8 cellular contexts compared by ENCODE assay signal in the genomic region with DNA sequence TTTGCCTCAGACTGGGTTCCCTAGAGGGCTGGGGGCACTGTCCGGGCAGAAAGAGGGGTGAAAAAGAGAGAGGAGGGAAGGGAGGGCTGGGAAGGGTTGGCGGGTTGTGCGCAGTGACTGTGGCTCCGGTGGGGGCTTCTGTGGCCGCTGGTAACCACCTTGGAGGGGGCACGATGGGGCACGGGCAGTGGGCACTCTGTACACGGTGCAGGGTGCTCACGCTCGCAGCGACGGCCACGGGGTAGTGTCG. TPM values are rescaled to one million over a fixed set of nuclear protein-coding genes. Genes with fewer than 3 reads are reported as not detected.
DNase-seq lines count a peak whose midpoint lies in the region; ATAC-seq, FAIRE-seq and TF ChIP-seq lines count a peak whose summit lies in the region.

No MANE protein-coding gene starts in this region.

- peaks cover 40% of the 10 kb centered on the region for H3K4me1 Mint-ChIP-seq in Calu3 (ENCODE audit: low read depth, unreplicated experiment)
- peaks cover 17% of the 10 kb centered on the region for H3K4me1 Mint-ChIP-seq in activated naive CD8-positive, alpha-beta T cell (ENCODE audit: low read depth)

- H3K36me3 Mint-ChIP-seq in Calu3 (ENCODE audit: insufficient read depth, unreplicated experiment): peaks cover 31% of the 10 kb centered on the region
- no peaks in the 10 kb centered on the region for H3K36me3 Mint-ChIP-seq in activated naive CD8-positive, alpha-beta T cell

- TF ChIP-seq EP300 in sigmoid colon (IDR thresholded peaks at IDR 0.05): no peak

- no peak for ATAC-seq in GM19351 (IDR thresholded peaks at IDR 0.05; ENCODE audit: unreplicated experiment)

- DNase-seq in Calu3: no peak
- DNase-seq in sigmoid colon: no peak
- DNase-seq in H54 (ENCODE audit: insufficient read length, low spot score): no peak
- DNase-seq in SW480 (ENCODE audit: low spot score): no peak
- DNase-seq in cerebellar cortex (ENCODE audit: low spot score): no peak

- no peak for FAIRE-seq in H54 (lab: Jason Lieb, UNC)

- no peaks in the 10 kb centered on the region for H3K9me3 Mint-ChIP-seq in Calu3 (ENCODE audit: low read depth, unreplicated experiment)
- no peaks in the 10 kb centered on the region for H3K9me3 Mint-ChIP-seq in activated naive CD8-positive, alpha-beta T cell (ENCODE audit: low read depth)

- CTCF ChIA-PET in Calu3 (lab: Charles Lee): interaction anchor here (1.0 to 1.9 kb wide), 2 partner anchors 31 to 32 kb away, joined by 5 read pairs; no protein-coding TSS in a partner anchor

- no TSS peak for BruUV-seq in Calu3 (replicated peaks; lab: Mats Ljungman, UMichigan)

- peak overlapping the region in 1 of 4 donors; percentile 18 for H3K27ac ChIP-seq in sigmoid colon

- H3K4me3 Mint-ChIP-seq in Calu3 (ENCODE audit: low read depth, unreplicated experiment): peak overlapping the region; percentile 75
- H3K4me3 Mint-ChIP-seq in activated naive CD8-positive, alpha-beta T cell: peak overlapping the region; percentile 83

- H3K4me3 ChIP-seq in iPS-11a (ENCODE audit: low read depth, low read length) (peak overlapping the region; percentile 57), sigmoid colon (peak overlapping the region in 3 of 4 donors; percentile 48 to 60 (median 55))

- H3K9me3 ChIP-seq in sigmoid colon: no peaks in the 10 kb centered on the region

- 4 to 16% methylated on average over 14 of the region's 14 CpGs for WGBS in sigmoid colon, 2 donors

- peaks cover 0 to 14% (median 13%) of the 10 kb centered on the region in 4 donors for H3K4me1 ChIP-seq in sigmoid colon

- H3K36me3 ChIP-seq in sigmoid colon: no peaks in the 10 kb centered on the region

- intact Hi-C loops in Calu3 (cut with micrococcal nuclease; ENCODE audit: unreplicated experiment): loop anchor here (2.0 kb wide), 1 partner anchor 97 kb away; the partner anchor contains the start of genes PSME3IP1 and RSPRY1
- intact Hi-C loops in sigmoid colon (cut with DNase I): no loop called here

- no peak for TF ChIP-seq POLR2A in sigmoid colon (IDR thresholded peaks at IDR 0.05)
- no peak for TF ChIP-seq POLR2A in H54 (IDR thresholded peaks at IDR 0.05; ENCODE audit: low read depth, low read length)

- H3K27me3 Mint-ChIP-seq in Calu3 (ENCODE audit: unreplicated experiment): no peaks in the 10 kb centered on the region
- H3K27me3 Mint-ChIP-seq in activated naive CD8-positive, alpha-beta T cell: no peaks in the 10 kb centered on the region

- H3K27me3 ChIP-seq in sigmoid colon: peaks cover 9 to 37% (median 26%) of the 10 kb centered on the region in 3 donors

- TF ChIP-seq CTCF in Calu3 (IDR thresholded peaks at IDR 0.05; ENCODE audit: unreplicated experiment) (no peak), sigmoid colon (IDR thresholded peaks at IDR 0.05) (no peak)

- H3K27ac Mint-ChIP-seq in Calu3 (ENCODE audit: unreplicated experiment): peak overlapping the region; percentile 49
- peak overlapping the region; percentile 50 for H3K27ac Mint-ChIP-seq in activated naive CD8-positive, alpha-beta T cell

RNA-seq across cellular contexts. Expression of gene PLLP, which starts 0.6 kb away (rescaled TPM):
- total RNA-seq in Calu3 (2022) (38.3 and 40.3 TPM in 2 replicates), sigmoid colon (1 to 10 TPM in 3 of 4 donors, under 1 TPM in 1; 0.99 to 4.7 (median 2.8) TPM)
- 10 to 100 TPM in 1 of 3 donors, 1 to 10 TPM in 2; 4.2 to 10.2 (median 8.0) TPM for polyA plus RNA-seq in sigmoid colon

RNA-seq across cellular contexts. Expression of gene ARL2BP, which starts 38.8 kb away (rescaled TPM):
- total RNA-seq in Calu3 (2022) (32.6 and 33.3 TPM in 2 replicates), sigmoid colon (10 to 100 TPM; 64.7 to 85.6 (median 74.4) TPM)
- polyA plus RNA-seq in sigmoid colon: 10 to 100 TPM; 28.6 to 39.0 (median 36.8) TPM
